ENCODE assay signal across 33 cellular contexts in the genomic region with DNA sequence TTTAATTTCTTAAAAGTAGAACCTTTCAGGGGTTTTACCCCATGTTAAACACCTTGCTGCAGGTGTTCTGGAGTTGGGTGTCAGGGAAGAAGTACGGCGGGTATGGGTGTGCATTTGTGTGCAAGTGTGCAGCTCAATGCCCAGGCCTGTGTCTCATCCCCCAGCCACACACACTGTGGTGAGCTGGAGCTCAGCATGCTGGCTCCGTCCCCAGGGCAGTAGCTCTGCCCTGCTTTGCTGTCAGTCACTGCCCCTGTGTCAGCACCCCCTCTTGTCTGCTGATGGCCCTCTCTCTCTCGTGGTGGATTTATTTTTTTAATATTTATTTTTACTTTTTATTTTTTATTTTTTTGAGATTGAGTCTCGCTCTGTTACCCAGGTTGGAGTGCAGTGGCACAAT. TPM values are rescaled to one million over a fixed set of nuclear protein-coding genes. Genes with fewer than 3 reads are reported as not detected.
DNase-seq lines count a peak whose midpoint lies in the region; ATAC-seq, FAIRE-seq and TF ChIP-seq lines count a peak whose summit lies in the region.
"Had no signal": no experiment of that assay in that cellular context is flagged by ENCODE, and none has a peak within 500 bp of the region (broad histone marks: within the 10 kb centered on the region; RNA-seq: fewer than 3 reads in every experiment).

No MANE protein-coding gene starts in this region.

- H3K27ac Mint-ChIP-seq in progenitor cell of endocrine pancreas: no peak overlapping the region
- H3K27ac Mint-ChIP-seq: CD4-positive, alpha-beta memory T cell; CD4-positive, CD25-positive, alpha-beta regulatory T cell; CD8-positive, alpha-beta memory T cell had no signal

- H3K4me1 ChIP-seq in cardiac muscle cell (ENCODE audit: low read depth) (peaks cover 32% of the 10 kb centered on the region), left ventricle myocardium inferior (peaks cover 25% of the 10 kb centered on the region), heart right ventricle (peaks cover 0 to 20% (median 7%) of the 10 kb centered on the region in 9 donors), OCI-LY3 (ENCODE audit: low read length) (peaks cover 89% of the 10 kb centered on the region)

- H3K4me1 Mint-ChIP-seq in progenitor cell of endocrine pancreas (ENCODE audit: low read depth): no peaks in the 10 kb centered on the region
- H3K4me1 Mint-ChIP-seq: CD14-positive monocyte had no signal

- no peaks in the 10 kb centered on the region for H3K27me3 Mint-ChIP-seq in progenitor cell of endocrine pancreas
- H3K27me3 Mint-ChIP-seq: CD4-positive, alpha-beta memory T cell; CD4-positive, CD25-positive, alpha-beta regulatory T cell; CD8-positive, alpha-beta memory T cell had no signal

- peak overlapping the region; percentile 72 for H3K4me2 ChIP-seq in OCI-LY3 (ENCODE audit: low read length)

- H4K20me1 ChIP-seq in OCI-LY3 (ENCODE audit: insufficient read depth, low read length): no peaks in the 10 kb centered on the region
- H4K20me1 ChIP-seq: BLaER1 had no signal

- intact Hi-C loops in left ventricle myocardium inferior (cut with micrococcal nuclease) (no loop called here), heart right ventricle (cut with DNase I) (loop anchor here in 5 of 10 donors (5.0 to 10.0 kb wide), 3 partner anchors 66 to 161 kb away; no protein-coding TSS in a partner anchor), cardiac septum (cut with DNase I) (loop anchor here (5.0 kb wide), 1 partner anchor 66 kb away; no protein-coding TSS in a partner anchor)

- no peak overlapping the region for H3K4me3 Mint-ChIP-seq in progenitor cell of endocrine pancreas (ENCODE audit: low read depth)
- H3K4me3 Mint-ChIP-seq: CD14-positive monocyte; CD4-positive, alpha-beta memory T cell; CD4-positive, CD25-positive, alpha-beta regulatory T cell; CD8-positive, alpha-beta memory T cell had no signal

- no peaks in the 10 kb centered on the region for H3K9me3 Mint-ChIP-seq in progenitor cell of endocrine pancreas (ENCODE audit: low read depth)
- H3K9me3 Mint-ChIP-seq: CD14-positive monocyte; CD4-positive, CD25-positive, alpha-beta regulatory T cell; CD8-positive, alpha-beta memory T cell had no signal

- no peak overlapping the region for H2AFZ ChIP-seq in OCI-LY3 (ENCODE audit: low read depth, low read length)

- H3K79me2 ChIP-seq in OCI-LY3 (ENCODE audit: low read length): peaks cover 31% of the 10 kb centered on the region

- H3K4me3 ChIP-seq in cardiac muscle cell: no peak overlapping the region
- no peak overlapping the region for H3K4me3 ChIP-seq in left ventricle myocardium inferior
- no peak overlapping the region for H3K4me3 ChIP-seq in heart right ventricle
- no peak overlapping the region for H3K4me3 ChIP-seq in OCI-LY3 (ENCODE audit: low read length)
- H3K4me3 ChIP-seq: BLaER1, GM12878 had no signal

- peak in 5 of 8 donors; percentile 51 to 85 (median 73) for ATAC-seq in heart right ventricle
- ATAC-seq: GM12878 had no signal

- 67 to 69% methylated on average over 5 of the region's 5 CpGs for WGBS in heart right ventricle, 2 donors

- H3K9me3 ChIP-seq in cardiac muscle cell (ENCODE audit: low read depth): no peaks in the 10 kb centered on the region
- H3K9me3 ChIP-seq in left ventricle myocardium inferior (replicated peaks): no peaks in the 10 kb centered on the region
- no peaks in the 10 kb centered on the region for H3K9me3 ChIP-seq in heart right ventricle
- no peaks in the 10 kb centered on the region for H3K9me3 ChIP-seq in OCI-LY3 (ENCODE audit: insufficient read depth, low read length)
- H3K9me3 ChIP-seq: BE2C, BLaER1 had no signal

- peak overlapping the region; percentile 56 for H3K27ac ChIP-seq in cardiac muscle cell
- H3K27ac ChIP-seq in left ventricle myocardium inferior (replicated peaks): no peak overlapping the region
- H3K27ac ChIP-seq in heart right ventricle: no peak overlapping the region
- H3K27ac ChIP-seq in OCI-LY3 (ENCODE audit: low read length): peak overlapping the region; percentile 91
- H3K27ac ChIP-seq: BLaER1 had no signal

- H3K36me3 Mint-ChIP-seq in progenitor cell of endocrine pancreas (ENCODE audit: insufficient read depth): peaks cover 6% of the 10 kb centered on the region
- H3K36me3 Mint-ChIP-seq: CD4-positive, alpha-beta memory T cell had no signal

- peak overlapping the region; percentile 59; the same call in 1 of the 2 replicates for H3K9ac ChIP-seq in OCI-LY3 (ENCODE audit: low read length)
- H3K9ac ChIP-seq: BLaER1 had no signal

- H3K36me3 ChIP-seq in cardiac muscle cell (no peaks in the 10 kb centered on the region), left ventricle myocardium inferior (no peaks in the 10 kb centered on the region), heart right ventricle (peaks cover 0 to 41% (median 0%) of the 10 kb centered on the region in 9 donors), OCI-LY3 (replicated peaks; ENCODE audit: low read depth, low read length) (peaks cover 32% of the 10 kb centered on the region)

- DNase-seq in cardiac muscle cell (ENCODE audit: low read depth in 1 of 2, low spot score in 1 of 2) (no peak), left ventricle myocardium inferior (no peak), heart right ventricle (no peak), cardiac septum (ENCODE audit: low spot score) (no peak), urothelium cell line (ENCODE audit: low spot score) (no peak), progenitor cell of endocrine pancreas (ENCODE audit: low spot score, unreplicated experiment) (no peak)
- DNase-seq in activated naive CD4-positive, alpha-beta T cell treated with Interleukin-2 at 50 U/mL for 16 hours: no peak
- DNase-seq: 8988T; ACHN; BE2C; C1 segment of cervical spinal cord; CD4-positive, alpha-beta memory T cell; CD4-positive, CD25-positive, alpha-beta regulatory T cell; CD8-positive, alpha-beta memory T cell; COR-L47; DMS 273 treated with DMSO at 0.1 percent for 48 hours; DMS153; DMS53; DMS79; DND-41; EL; GDM1 had no signal

- FAIRE-seq in urothelium cell line (lab: Jason Lieb, UNC): peak; percentile 93
- FAIRE-seq: A204.1, GM12878, GM12892, GM18507 had no signal

- TF ChIP-seq CTCF in cardiac muscle cell (IDR thresholded peaks at IDR 0.05; ENCODE audit: low read depth, low read length) (no peak), left ventricle myocardium inferior (IDR thresholded peaks at IDR 0.05; ENCODE audit: borderline replicate concordance) (no peak), heart right ventricle (IDR thresholded peaks at IDR 0.05) (no peak), OCI-LY3 (IDR thresholded peaks at IDR 0.05; ENCODE audit: low read depth, low read length) (no peak), progenitor cell of endocrine pancreas (IDR thresholded peaks at IDR 0.05; ENCODE audit: unreplicated experiment) (no peak)

- no peaks in the 10 kb centered on the region for H3K27me3 ChIP-seq in cardiac muscle cell
- H3K27me3 ChIP-seq in left ventricle myocardium inferior (ENCODE audit: low read depth): no peaks in the 10 kb centered on the region
- no peaks in the 10 kb centered on the region for H3K27me3 ChIP-seq in heart right ventricle
- H3K27me3 ChIP-seq in OCI-LY3 (ENCODE audit: low read depth, low read length): no peaks in the 10 kb centered on the region
- H3K27me3 ChIP-seq: BE2C, BLaER1 had no signal

RNA-seq across cellular contexts. Expression of gene MYO18B, which starts 35.8 kb away (rescaled TPM):
- total RNA-seq in cardiac muscle cell (71.8 and 178 TPM in 2 replicates), left ventricle myocardium inferior (163 TPM), heart right ventricle (100 to 1,000 TPM; 124 to 407 (median 234) TPM), cardiac septum (254 TPM), progenitor cell of endocrine pancreas (1.9 and 2.8 TPM in 2 replicates)
- polyA plus RNA-seq in cardiac muscle cell (35.6 and 79.1 TPM in 2 replicates), heart right ventricle (100 to 1,000 TPM; 111 to 184 TPM)
- total RNA-seq: A673, Daoy, G401 had no signal
- polyA plus RNA-seq: AG04450, CD14-positive monocyte had no signal

Comparison
In these comparisons a context has a peak if more than half of its experiments do, and no peak if none do; other contexts are left out.
1. H3K27ac ChIP-seq: peak in cardiac muscle cell (single experiment) and OCI-LY3 (single experiment); none in left ventricle myocardium inferior (single experiment) and heart right ventricle (0 of 10).
2. RNA of gene MYO18B, which starts 35.8 kb away (total RNA-seq): 254 TPM in cardiac septum (single experiment), 124 to 407 TPM in heart right ventricle, 71.8 to 178 TPM in cardiac muscle cell and 163 TPM in left ventricle myocardium inferior (single experiment); 1.9 to 2.8 TPM in progenitor cell of endocrine pancreas; every median in the first group is over 10 times any median in the second.